8 cellular contexts compared by ENCODE assay signal in genomic region chr14:76957224-76957881, GRCh38.
A peak's percentile ranks its signal among the peaks of the same experiment; 100 is the strongest.
DNase-seq lines count a peak whose midpoint lies in the region; ATAC-seq and TF ChIP-seq lines count a peak whose summit lies in the region.

No MANE protein-coding gene starts in this region.

- no peak for TF ChIP-seq RAD21 in liver (IDR thresholded peaks at IDR 0.05)

- H3K27ac Mint-ChIP-seq in activated naive CD4-positive, alpha-beta T cell treated with anti-CD3 and anti-CD28 coated beads, Interleukin-2, amount 50 U/mL, for 72 hours = peak overlapping the region; percentile 79 to 95

- H3K27me3 ChIP-seq in heart right ventricle (no peaks in the 10 kb centered on the region), liver (ENCODE audit: control insufficient read depth in 4 of 4, insufficient read depth in 4 of 4, low read length in 3 of 4) (no peaks in the 10 kb centered on the region), tibial nerve (no peaks in the 10 kb centered on the region)

- peaks cover 0 to 2% of the 10 kb centered on the region in 2 donors for H3K36me3 Mint-ChIP-seq in activated naive CD4-positive, alpha-beta T cell treated with anti-CD3 and anti-CD28 coated beads, Interleukin-2, amount 50 U/mL, for 72 hours

- H3K9me3 ChIP-seq in heart right ventricle = no peaks in the 10 kb centered on the region
- no peaks in the 10 kb centered on the region for H3K9me3 ChIP-seq in liver (ENCODE audit: control insufficient read depth in 4 of 4, low read length in 3 of 4)
- no peaks in the 10 kb centered on the region for H3K9me3 ChIP-seq in tibial nerve

- TF ChIP-seq POLR2A in tibial nerve (IDR thresholded peaks at IDR 0.05) = no peak

- H3K4me3 ChIP-seq in heart right ventricle (peak overlapping the region in 1 of 10 donors; percentile 49), liver (ENCODE audit: low read depth in 1 of 3, low read length in 3 of 3) (no peak overlapping the region), tibial nerve (no peak overlapping the region)

- H3K9me3 Mint-ChIP-seq in activated naive CD4-positive, alpha-beta T cell treated with anti-CD3 and anti-CD28 coated beads, Interleukin-2, amount 50 U/mL, for 72 hours = no peaks in the 10 kb centered on the region

- H3K36me3 ChIP-seq in heart right ventricle (no peaks in the 10 kb centered on the region), liver (ENCODE audit: control insufficient read depth in 4 of 4, insufficient read depth in 3 of 4, low read depth in 1 of 4, low read length in 3 of 4) (no peaks in the 10 kb centered on the region), tibial nerve (no peaks in the 10 kb centered on the region)

- 25 to 40% methylated on average over 4 of the region's 4 CpGs for WGBS in heart right ventricle, 2 donors
- 61% methylated on average over 4 of the region's 4 CpGs for WGBS in liver
- 23 to 25% methylated on average over 4 of the region's 4 CpGs for WGBS in tibial nerve, 2 donors

- peaks cover 21 to 86% (median 62%) of the 10 kb centered on the region in 9 donors for H3K4me1 ChIP-seq in heart right ventricle
- peaks cover 5 to 41% (median 24%) of the 10 kb centered on the region in 4 donors for H3K4me1 ChIP-seq in liver (ENCODE audit: control insufficient read depth in 4 of 4, insufficient read depth in 4 of 4, low read length in 3 of 4)
- peaks cover 0 to 68% (median 59%) of the 10 kb centered on the region in 4 donors for H3K4me1 ChIP-seq in tibial nerve

- H3K27ac ChIP-seq in heart right ventricle (peak overlapping the region; percentile 84 to 99 (median 97)), liver (ENCODE audit: low read depth in 1 of 2, low read length in 2 of 2) (peak overlapping the region; percentile 92 to 93), tibial nerve (peak overlapping the region; percentile 52 to 97 (median 86))

- TF ChIP-seq CTCF in heart right ventricle (IDR thresholded peaks at IDR 0.05) = no peak
- TF ChIP-seq CTCF in liver (IDR thresholded peaks at IDR 0.05; ENCODE audit: low read depth, low read length, missing input control) = no peak
- TF ChIP-seq CTCF in tibial nerve (IDR thresholded peaks at IDR 0.05) = no peak

- peak overlapping the region in 1 of 2 donors; percentile 42 for H3K9ac ChIP-seq in liver (ENCODE audit: low read depth in 1 of 2, low read length in 2 of 2)

- ATAC-seq in heart right ventricle (no peak), left ventricle myocardium superior (no peak)
- no peak for ATAC-seq in activated naive CD4-positive, alpha-beta T cell treated with anti-CD3 and anti-CD28 coated beads, Interleukin-2, amount 50 U/mL, for 72 hours

- no peak for TF ChIP-seq EP300 in tibial nerve (IDR thresholded peaks at IDR 0.05)

- intact Hi-C loops in heart right ventricle (cut with DNase I) (loop anchor here in 8 of 10 donors (2.0 to 5.0 kb wide), 6 partner anchors 39 to 85 kb away; partner anchors contain the start of gene IRF2BPL (in 5 of the 8)), left ventricle myocardium superior (cut with micrococcal nuclease) (loop anchor here (10.0 kb wide), 1 partner anchor 67 kb away; the partner anchor contains the start of gene IRF2BPL)

- no peak for DNase-seq in heart right ventricle
- DNase-seq in left ventricle myocardium superior = no peak
- no peak for DNase-seq in activated naive CD4-positive, alpha-beta T cell treated with anti-CD3 and anti-CD28 coated beads, Interleukin-2, amount 50 U/mL, for 72 hours (ENCODE audit: low spot score in 2 of 2)
- DNase-seq in tibial nerve (ENCODE audit: low spot score in 2 of 2) = no peak
- DNase-seq in DMS153 treated with DMSO at 0.1 percent for 48 hours (lab: John Stamatoyannopoulos, UW; ENCODE audit: unreplicated experiment) = no peak
- no peak for DNase-seq in germinal center (ENCODE audit: low spot score)
- DNase-seq in kidney glomerular epithelial cell (lab: John Stamatoyannopoulos, UW) = no peak

TF ChIP-seq in liver, 16 proteins besides CTCF, POLR2A, EP300 and RAD21:
- no peak for TF ChIP-seq TAF1 (conservative IDR thresholded peaks at IDR 0.05)
- TF ChIP-seq JUND (IDR thresholded peaks at IDR 0.05) = no peak
- TF ChIP-seq, protein P1, sequence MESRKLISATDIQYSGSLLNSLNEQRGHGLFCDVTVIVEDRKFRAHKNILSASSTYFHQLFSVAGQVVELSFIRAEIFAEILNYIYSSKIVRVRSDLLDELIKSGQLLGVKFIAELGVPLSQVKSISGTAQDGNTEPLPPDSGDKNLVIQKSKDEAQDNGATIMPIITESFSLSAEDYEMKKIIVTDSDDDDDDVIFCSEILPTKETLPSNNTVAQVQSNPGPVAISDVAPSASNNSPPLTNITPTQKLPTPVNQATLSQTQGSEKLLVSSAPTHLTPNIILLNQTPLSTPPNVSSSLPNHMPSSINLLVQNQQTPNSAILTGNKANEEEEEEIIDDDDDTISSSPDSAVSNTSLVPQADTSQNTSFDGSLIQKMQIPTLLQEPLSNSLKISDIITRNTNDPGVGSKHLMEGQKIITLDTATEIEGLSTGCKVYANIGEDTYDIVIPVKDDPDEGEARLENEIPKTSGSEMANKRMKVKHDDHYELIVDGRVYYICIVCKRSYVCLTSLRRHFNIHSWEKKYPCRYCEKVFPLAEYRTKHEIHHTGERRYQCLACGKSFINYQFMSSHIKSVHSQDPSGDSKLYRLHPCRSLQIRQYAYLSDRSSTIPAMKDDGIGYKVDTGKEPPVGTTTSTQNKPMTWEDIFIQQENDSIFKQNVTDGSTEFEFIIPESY (IDR thresholded peaks at IDR 0.05) = no peak
- TF ChIP-seq HNF4A (conservative IDR thresholded peaks at IDR 0.05) = no peak
- no peak for TF ChIP-seq NR2F2 (IDR thresholded peaks at IDR 0.05)
- no peak for TF ChIP-seq GABPA (IDR thresholded peaks at IDR 0.05 in 1 of 2, conservative IDR thresholded peaks at IDR 0.05 in 1 of 2)
- TF ChIP-seq EGR1 (IDR thresholded peaks at IDR 0.05; ENCODE audit: low read depth in 2 of 2) = no peak
- TF ChIP-seq SP1 (IDR thresholded peaks at IDR 0.05) = no peak
- TF ChIP-seq YY1 (IDR thresholded peaks at IDR 0.05) = no peak
- no peak for TF ChIP-seq REST (IDR thresholded peaks at IDR 0.05)
- TF ChIP-seq HNF4G (IDR thresholded peaks at IDR 0.05) = no peak
- no peak for TF ChIP-seq RXRA (IDR thresholded peaks at IDR 0.05)
- TF ChIP-seq FOXA2 (IDR thresholded peaks at IDR 0.05) = no peak
- TF ChIP-seq, protein P2, sequence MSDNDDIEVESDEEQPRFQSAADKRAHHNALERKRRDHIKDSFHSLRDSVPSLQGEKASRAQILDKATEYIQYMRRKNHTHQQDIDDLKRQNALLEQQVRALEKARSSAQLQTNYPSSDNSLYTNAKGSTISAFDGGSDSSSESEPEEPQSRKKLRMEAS (IDR thresholded peaks at IDR 0.05) = no peak
- no peak for TF ChIP-seq FOXA1 (IDR thresholded peaks at IDR 0.05)
- TF ChIP-seq, protein P3, sequence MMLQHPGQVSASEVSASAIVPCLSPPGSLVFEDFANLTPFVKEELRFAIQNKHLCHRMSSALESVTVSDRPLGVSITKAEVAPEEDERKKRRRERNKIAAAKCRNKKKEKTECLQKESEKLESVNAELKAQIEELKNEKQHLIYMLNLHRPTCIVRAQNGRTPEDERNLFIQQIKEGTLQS (IDR thresholded peaks at IDR 0.05) = no peak
